In the genomic region with DNA sequence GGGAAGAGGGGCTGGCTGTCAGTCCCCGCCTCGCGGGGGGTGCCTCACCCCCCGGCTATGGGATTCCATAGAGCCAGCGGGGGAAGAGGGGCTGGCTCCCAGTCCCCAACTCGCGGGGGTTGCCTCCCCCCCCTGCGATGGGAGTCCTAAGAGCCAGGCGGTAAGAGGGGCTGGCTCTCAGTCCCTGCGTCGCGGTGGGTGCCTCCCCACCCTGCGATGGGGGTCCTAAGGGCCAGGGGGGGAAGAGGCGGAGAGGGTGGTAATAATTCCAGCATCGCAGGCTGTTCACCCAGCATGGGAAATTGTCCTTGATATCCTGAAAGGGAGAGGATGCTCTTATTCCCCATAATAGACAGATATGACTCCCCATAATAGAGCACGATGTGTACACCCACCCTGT, we compare ENCODE assay signal across 26 cellular contexts. TPM values are rescaled to one million over a fixed set of nuclear protein-coding genes. Genes with fewer than 3 reads are reported as not detected.
A peak's percentile ranks its signal among the peaks of the same experiment; 100 is the strongest.
DNase-seq lines count a peak whose midpoint lies in the region; ATAC-seq, FAIRE-seq and TF ChIP-seq lines count a peak whose summit lies in the region.
"Had no signal": no experiment of that assay in that cellular context is flagged by ENCODE, and none has a peak within 500 bp of the region (broad histone marks: within the 10 kb centered on the region; RNA-seq: fewer than 3 reads in every experiment).

No MANE protein-coding gene starts in this region.

- H3K4me3 ChIP-seq in right lobe of liver (no peak overlapping the region), HepG2 (replicated peaks in 1 of 3; ENCODE audit: insufficient read depth in 1 of 3, low read depth in 2 of 3, low read length in 3 of 3) (no peak overlapping the region), lower lobe of right lung (no peak overlapping the region), neuronal stem cell (ENCODE audit: low read length in 2 of 2) (no peak overlapping the region)
- H3K4me3 ChIP-seq: BLaER1 treated with 17β-estradiol and CSF1 and Interleukin-3, amounts not matched to agents 10 nM and 100 nM had no signal

- in situ Hi-C loops in HepG2 (cut with HindIII; ENCODE audit: extremely low pct_ligation_motif_present, low pct_unique_long_range_greater_than_20kb), result no loop called here

- TF ChIP-seq EP300 in HepG2 (IDR thresholded peaks at IDR 0.05; ENCODE audit: low read depth in 2 of 2, low read length in 2 of 2), result no peak
- TF ChIP-seq EP300 in HepG2 (CRISPR knock-in tag; IDR thresholded peaks at IDR 0.05; ENCODE audit: borderline replicate concordance), result no peak

- TF ChIP-seq CTCF in right lobe of liver (IDR thresholded peaks at IDR 0.05) (no peak), HepG2 (CRISPR knock-in tag; IDR thresholded peaks at IDR 0.05) (no peak), chondrocyte (IDR thresholded peaks at IDR 0.05) (no peak), lower lobe of right lung (IDR thresholded peaks at IDR 0.05) (no peak)

- no peaks in the 10 kb centered on the region for H3K79me1 ChIP-seq in neuronal stem cell (ENCODE audit: low read depth, low read length)

- DNase-seq in right lobe of liver (peak; percentile 4 to 21 (median 19)), HepG2 (ENCODE audit: low spot score) (no peak), chondrocyte (ENCODE audit: low spot score) (peak; percentile 21), lower lobe of right lung (peak; percentile 13), posterior vena cava (ENCODE audit: low spot score) (peak; percentile 55), NOMO-1 treated with dmso at 0.1 percent for 144 hours (lab: John Stamatoyannopoulos, UW; ENCODE audit: unreplicated experiment) (no peak), neuronal stem cell (ENCODE audit: low spot score) (no peak)
- no peak for DNase-seq in stimulated activated CD4-positive, alpha-beta T cell treated with anti-CD3 and anti-CD28 coated beads, Interleukin-2, amount 100 ng/mL, for 48 hours
- DNase-seq: BE2C; CD4-positive, alpha-beta T cell; CD8-positive, alpha-beta memory T cell; DMS 273 treated with DMSO at 0.1 percent for 48 hours; DMS79; EL; GDM1; GOT3; HCEC 1CT had no signal

- CTCF ChIA-PET in HepG2 (lab: Yijun Ruan, JAX; ENCODE audit: low intra/inter-chr PET ratio, low total read pairs), result no interaction called here

- no peak overlapping the region for H3K23ac ChIP-seq in neuronal stem cell (ENCODE audit: low read depth, low read length, poor library complexity)

- WGBS in right lobe of liver (ENCODE audit: insufficient coverage, low coverage, low lambda C conversion rate, missing lambda C conversion rate), result 90% methylated on average over 2 of the region's 16 CpGs
- 97% methylated on average over 4 of the region's 16 CpGs for WGBS in HepG2 (ENCODE audit: low lambda C conversion rate)
- no CpG with 5 or more reads among the region's 16 CpGs for WGBS in neuronal stem cell (ENCODE audit: extremely low coverage in 2 of 2, insufficient read length in 2 of 2, insufficient replicate concordance in 1 of 2), 2 donors

- H2AK5ac ChIP-seq in neuronal stem cell (ENCODE audit: low read depth, low read length), result no peak overlapping the region

- H3K4me3 Mint-ChIP-seq in chondrocyte (ENCODE audit: unreplicated experiment), result no peak overlapping the region
- H3K4me3 Mint-ChIP-seq: CD14-positive monocyte; CD4-positive, alpha-beta T cell; CD8-positive, alpha-beta memory T cell had no signal

- H3K9ac ChIP-seq in HepG2 (ENCODE audit: insufficient read depth, low read depth, low read length) (no peak overlapping the region), neuronal stem cell (ENCODE audit: low read depth, low read length, poor library complexity) (no peak overlapping the region)
- H3K9ac ChIP-seq: BLaER1 treated with 17β-estradiol and CSF1 and Interleukin-3, amounts not matched to agents 10 nM and 100 nM had no signal

- H3K27ac ChIP-seq in right lobe of liver (no peak overlapping the region), HepG2 (ENCODE audit: extremely low read length, insufficient read depth, low read length) (no peak overlapping the region), lower lobe of right lung (no peak overlapping the region), neuronal stem cell (replicated peaks; ENCODE audit: low read length) (no peak overlapping the region)
- H3K27ac ChIP-seq: 22Rv1; BLaER1 treated with 17β-estradiol and CSF1 and Interleukin-3, amounts not matched to agents 10 nM and 100 nM had no signal

- H3K4me2 ChIP-seq in HepG2 (ENCODE audit: low read depth, low read length) (no peak overlapping the region), neuronal stem cell (ENCODE audit: insufficient read depth, low read length, poor library complexity, severe bottlenecking) (no peak overlapping the region)
- H3K4me2 ChIP-seq: BLaER1 treated with 17β-estradiol and CSF1 and Interleukin-3, amounts not matched to agents 10 nM and 100 nM had no signal

- no peaks in the 10 kb centered on the region for H3K27me3 ChIP-seq in right lobe of liver
- H3K27me3 ChIP-seq in HepG2 (ENCODE audit: control insufficient read depth in 1 of 2, insufficient read depth in 2 of 2, low read length in 2 of 2), result peaks cover 0 to 6% of the 10 kb centered on the region in 2 experiments; a peak in 1 of 5 replicates
- no peaks in the 10 kb centered on the region for H3K27me3 ChIP-seq in lower lobe of right lung (ENCODE audit: low read depth)
- peaks cover 0 to 3% (median 0%) of the 10 kb centered on the region in 3 experiments for H3K27me3 ChIP-seq in neuronal stem cell (ENCODE audit: control insufficient read depth in 3 of 3, insufficient read depth in 3 of 3, low read depth in 1 of 3, low read length in 3 of 3)
- H3K27me3 ChIP-seq: BE2C had no signal

- H2AFZ ChIP-seq in HepG2 (ENCODE audit: low read length), result no peak overlapping the region
- H2AFZ ChIP-seq in neuronal stem cell (ENCODE audit: low read length), result no peak overlapping the region

- H3K36me3 Mint-ChIP-seq in chondrocyte (ENCODE audit: low read depth), result no peaks in the 10 kb centered on the region
- H3K36me3 Mint-ChIP-seq: CD14-positive monocyte; CD8-positive, alpha-beta memory T cell had no signal

- H4K91ac ChIP-seq in neuronal stem cell (ENCODE audit: low read depth, low read length, poor library complexity), result no peak overlapping the region

- TF ChIP-seq POLR2A in right lobe of liver (IDR thresholded peaks at IDR 0.05), result no peak
- TF ChIP-seq POLR2A in HepG2 (IDR thresholded peaks at IDR 0.05; ENCODE audit: insufficient read depth in 1 of 2, low read depth in 2 of 2, low read length in 2 of 2), result no peak

- intact Hi-C loops in right lobe of liver (cut with DNase I) (no loop called here), HepG2 (cut with micrococcal nuclease; ENCODE audit: unreplicated experiment) (no loop called here), lower lobe of right lung (cut with DNase I) (no loop called here), posterior vena cava (cut with DNase I) (no loop called here)

- H3K79me2 ChIP-seq in HepG2 (ENCODE audit: insufficient read depth, low read length), result no peaks in the 10 kb centered on the region

- no peaks in the 10 kb centered on the region for H3K4me1 Mint-ChIP-seq in chondrocyte (ENCODE audit: low read depth)

- ATAC-seq in right lobe of liver, result no peak
- no peak for ATAC-seq in HepG2
- no peak for ATAC-seq in lower lobe of right lung

- POLR2A ChIA-PET in HepG2 (lab: Yijun Ruan, JAX), result no interaction called here

- BruUV-seq in HepG2 (replicated peaks; lab: Mats Ljungman, UMichigan), result no TSS peak

- H2BK12ac ChIP-seq in neuronal stem cell (ENCODE audit: low read length), result no peak overlapping the region

- H2BK15ac ChIP-seq in neuronal stem cell (ENCODE audit: low read length), result no peak overlapping the region

- H3K4me1 ChIP-seq in right lobe of liver, result no peaks in the 10 kb centered on the region
- peaks cover 49% of the 10 kb centered on the region for H3K4me1 ChIP-seq in HepG2 (ENCODE audit: insufficient read depth, low read length)
- no peaks in the 10 kb centered on the region for H3K4me1 ChIP-seq in lower lobe of right lung
- peaks cover 2 to 4% of the 10 kb centered on the region in 2 donors for H3K4me1 ChIP-seq in neuronal stem cell (ENCODE audit: control insufficient read depth in 2 of 2, insufficient read depth in 1 of 2, low read depth in 1 of 2, low read length in 2 of 2)
- H3K4me1 ChIP-seq: BE2C had no signal

- H4K20me1 ChIP-seq in HepG2 (ENCODE audit: insufficient read depth, low read length), result no peaks in the 10 kb centered on the region

- no peak overlapping the region for H2BK120ac ChIP-seq in neuronal stem cell (ENCODE audit: low read depth, low read length)

- H3K27me3 Mint-ChIP-seq in chondrocyte (ENCODE audit: low read depth), result peaks cover 13% of the 10 kb centered on the region
- H3K27me3 Mint-ChIP-seq: CD4-positive, alpha-beta T cell had no signal

- H3K4ac ChIP-seq in neuronal stem cell (ENCODE audit: low read length), result no peak overlapping the region

- no peak for TF ChIP-seq RAD21 in HepG2 (CRISPR knock-in tag; IDR thresholded peaks at IDR 0.05)

- H3K36me3 ChIP-seq in right lobe of liver, result no peaks in the 10 kb centered on the region
- H3K36me3 ChIP-seq in HepG2 (replicated peaks in 1 of 2; ENCODE audit: control insufficient read depth in 1 of 2, insufficient read depth in 2 of 2, low read length in 2 of 2), result no peaks in the 10 kb centered on the region
- H3K36me3 ChIP-seq in lower lobe of right lung, result no peaks in the 10 kb centered on the region
- no peaks in the 10 kb centered on the region for H3K36me3 ChIP-seq in neuronal stem cell (replicated peaks in 1 of 2; ENCODE audit: control insufficient read depth in 2 of 2, insufficient read depth in 2 of 2, low read length in 2 of 2)
- H3K36me3 ChIP-seq: BE2C; BLaER1 treated with 17β-estradiol and CSF1 and Interleukin-3, amounts not matched to agents 10 nM and 100 nM had no signal

- H3K27ac Mint-ChIP-seq in chondrocyte (ENCODE audit: unreplicated experiment), result no peak overlapping the region
- H3K27ac Mint-ChIP-seq: CD14-positive monocyte; CD4-positive, alpha-beta T cell had no signal

- no peak overlapping the region for H4K8ac ChIP-seq in neuronal stem cell (ENCODE audit: low read depth, low read length)

- FAIRE-seq in HepG2 (lab: Jason Lieb, UNC), result no peak
- FAIRE-seq: A204.1, D721Med, GM12891, GM18507, H54 had no signal

- H2BK5ac ChIP-seq in neuronal stem cell (ENCODE audit: low read length), result no peak overlapping the region

- no peak overlapping the region for H3K18ac ChIP-seq in neuronal stem cell (ENCODE audit: low read length)

- H3K9me3 ChIP-seq in right lobe of liver, result no peaks in the 10 kb centered on the region
- no peaks in the 10 kb centered on the region for H3K9me3 ChIP-seq in HepG2 (ENCODE audit: low read length)
- no peaks in the 10 kb centered on the region for H3K9me3 ChIP-seq in lower lobe of right lung
- no peaks in the 10 kb centered on the region for H3K9me3 ChIP-seq in neuronal stem cell (replicated peaks in 1 of 2; ENCODE audit: control insufficient read depth in 2 of 2, insufficient read depth in 1 of 2, low read depth in 1 of 2, low read length in 2 of 2)
- H3K9me3 ChIP-seq: BE2C; BLaER1 treated with 17β-estradiol and CSF1 and Interleukin-3, amounts not matched to agents 10 nM and 100 nM had no signal

- no peak overlapping the region for H3K14ac ChIP-seq in neuronal stem cell (ENCODE audit: low read length)

- H3K9me3 Mint-ChIP-seq in chondrocyte (ENCODE audit: low read depth), result no peaks in the 10 kb centered on the region
- H3K9me3 Mint-ChIP-seq: CD14-positive monocyte; CD4-positive, alpha-beta T cell; CD8-positive, alpha-beta memory T cell had no signal

RNA-seq across cellular contexts. Expression of a gene that starts 9.6 kb away (rescaled TPM):
- total RNA-seq in right lobe of liver, result 10 to 100 TPM in 4 of 6 experiments, 1 to 10 TPM in 2; 2.7 to 81.8 (median 18.1) TPM
- total RNA-seq in HepG2 (2016; rRNA removed; fragmentation: Illumina TruSeq; extraction: Trizol), result 0.34 and 0.38 TPM in 2 replicates
- total RNA-seq in HepG2 (2016; cell fraction: cytosol; rRNA removed; fragmentation: Illumina TruSeq; extraction: Trizol; ENCODE audit: low read depth), result 0.40 TPM in 1 of 2 replicates, not detected in the other
- total RNA-seq in HepG2 (2016; cell fraction: insoluble cytoplasmic fraction; rRNA removed; fragmentation: Illumina TruSeq; extraction: Trizol), result 0.24 TPM in 1 of 2 replicates, not detected in the other
- total RNA-seq in HepG2 (2016; cell fraction: membrane; rRNA removed; fragmentation: Illumina TruSeq; extraction: Trizol), result 0.34 and 0.38 TPM in 2 replicates
- not detected in 2 replicates for total RNA-seq in HepG2 (2016; cell fraction: nucleus; rRNA removed; fragmentation: Illumina TruSeq; extraction: Trizol)
- polyA plus RNA-seq in HepG2 (2011; rRNA removed), result 1.4 and 2.3 TPM in 2 replicates
- polyA plus RNA-seq in HepG2 (2011; cell fraction: cytosol; rRNA removed), result 0.93 and 2.4 TPM in 2 replicates
- polyA plus RNA-seq in HepG2 (2011; cell fraction: nucleus; rRNA removed), result 4.4 and 6.2 TPM in 2 replicates
- 1.5 and 1.7 TPM in 2 replicates for polyA plus RNA-seq in HepG2 (2012)
- polyA plus RNA-seq in HepG2 (2016; cell fraction: cytosol; fragmentation: Illumina TruSeq; extraction: Trizol; ENCODE audit: low read depth), result 0.69 and 0.92 TPM in 2 replicates
- 0.71 and 0.76 TPM in 2 replicates for polyA plus RNA-seq in HepG2 (2016; cell fraction: insoluble cytoplasmic fraction; fragmentation: Illumina TruSeq; extraction: Trizol; ENCODE audit: low read depth)
- 0.49 and 0.63 TPM in 2 replicates for polyA plus RNA-seq in HepG2 (2016; cell fraction: membrane; fragmentation: Illumina TruSeq; extraction: Trizol; ENCODE audit: low read depth)
- polyA plus RNA-seq in HepG2 (2016; cell fraction: nucleus; fragmentation: Illumina TruSeq; extraction: Trizol; ENCODE audit: insufficient read depth, low read depth), result 1.7 and 3.0 TPM in 2 replicates
- 0.44 and 0.52 TPM in 2 replicates for polyA minus RNA-seq in HepG2 (2011; rRNA and poly(A)+ RNA removed; ENCODE audit: low replicate concordance)
- polyA minus RNA-seq in HepG2 (2011; cell fraction: cytosol; rRNA and poly(A)+ RNA removed), result 0.99 TPM in 1 of 2 replicates, not detected in the other
- not detected in 2 replicates for polyA minus RNA-seq in HepG2 (2011; cell fraction: nucleus; rRNA and poly(A)+ RNA removed)
- total RNA-seq in chondrocyte, result not detected in 3 replicates
- total RNA-seq in lower lobe of right lung, result 83.4 TPM
- total RNA-seq in posterior vena cava, result under 1 TPM; 0.67 to 0.69 TPM
- 0.08 TPM for polyA plus RNA-seq in neuronal stem cell (2013, experiment 1 of 2)
- 0.10 TPM for polyA plus RNA-seq in neuronal stem cell (2013, experiment 2 of 2)
- total RNA-seq: CD4-positive, alpha-beta T cell; CD8-positive, alpha-beta memory T cell had no signal
- polyA plus RNA-seq: AG04450; CD8-positive, alpha-beta memory T cell had no signal

RNA-seq across cellular contexts. Expression of a gene that starts 12.1 kb away (rescaled TPM):
- 10 to 100 TPM; 27.2 to 67.2 (median 30.5) TPM for total RNA-seq in right lobe of liver
- 68.5 and 79.8 TPM in 2 replicates for total RNA-seq in HepG2 (2016; rRNA removed; fragmentation: Illumina TruSeq; extraction: Trizol)
- total RNA-seq in HepG2 (2016; cell fraction: cytosol; rRNA removed; fragmentation: Illumina TruSeq; extraction: Trizol; ENCODE audit: low read depth), result 176 and 179 TPM in 2 replicates
- 65.6 and 85.2 TPM in 2 replicates for total RNA-seq in HepG2 (2016; cell fraction: insoluble cytoplasmic fraction; rRNA removed; fragmentation: Illumina TruSeq; extraction: Trizol)
- 80.3 and 84.6 TPM in 2 replicates for total RNA-seq in HepG2 (2016; cell fraction: membrane; rRNA removed; fragmentation: Illumina TruSeq; extraction: Trizol)
- 40.6 and 44.2 TPM in 2 replicates for total RNA-seq in HepG2 (2016; cell fraction: nucleus; rRNA removed; fragmentation: Illumina TruSeq; extraction: Trizol)
- 63.7 and 67.2 TPM in 2 replicates for polyA plus RNA-seq in HepG2 (2011; rRNA removed)
- polyA plus RNA-seq in HepG2 (2011; cell fraction: cytosol; rRNA removed), result 53.6 and 85.6 TPM in 2 replicates
- 128 and 148 TPM in 2 replicates for polyA plus RNA-seq in HepG2 (2011; cell fraction: nucleus; rRNA removed)
- 39.6 and 40.6 TPM in 2 replicates for polyA plus RNA-seq in HepG2 (2012)
- polyA plus RNA-seq in HepG2 (2016; cell fraction: cytosol; fragmentation: Illumina TruSeq; extraction: Trizol; ENCODE audit: low read depth), result 61.1 and 71.8 TPM in 2 replicates
- polyA plus RNA-seq in HepG2 (2016; cell fraction: insoluble cytoplasmic fraction; fragmentation: Illumina TruSeq; extraction: Trizol; ENCODE audit: low read depth), result 67.8 and 88.5 TPM in 2 replicates
- polyA plus RNA-seq in HepG2 (2016; cell fraction: membrane; fragmentation: Illumina TruSeq; extraction: Trizol; ENCODE audit: low read depth), result 68.9 and 78.2 TPM in 2 replicates
- polyA plus RNA-seq in HepG2 (2016; cell fraction: nucleus; fragmentation: Illumina TruSeq; extraction: Trizol; ENCODE audit: insufficient read depth, low read depth), result 101 and 105 TPM in 2 replicates
- polyA minus RNA-seq in HepG2 (2011; rRNA and poly(A)+ RNA removed; ENCODE audit: low replicate concordance), result 109 and 143 TPM in 2 replicates
- polyA minus RNA-seq in HepG2 (2011; cell fraction: cytosol; rRNA and poly(A)+ RNA removed), result 29.5 and 39.2 TPM in 2 replicates
- polyA minus RNA-seq in HepG2 (2011; cell fraction: nucleus; rRNA and poly(A)+ RNA removed), result 39.4 and 44.6 TPM in 2 replicates
- total RNA-seq in chondrocyte, result 43.5 to 53.6 TPM (median 49.3 TPM) in 3 replicates
- total RNA-seq in lower lobe of right lung, result 30.6 TPM
- 10 to 100 TPM; 38.6 to 38.9 TPM for total RNA-seq in posterior vena cava
- 19.0 TPM for polyA plus RNA-seq in neuronal stem cell (2013, experiment 1 of 2)
- 21.6 TPM for polyA plus RNA-seq in neuronal stem cell (2013, experiment 2 of 2)

RNA-seq across cellular contexts. Expression of a gene that starts 20.4 kb away (rescaled TPM):
- total RNA-seq in right lobe of liver (100 to 1,000 TPM in 2 of 6 experiments, 10 to 100 TPM in 4; 13.5 to 192 (median 17.7) TPM), HepG2 (2016; rRNA removed; fragmentation: Illumina TruSeq; extraction: Trizol) (22.2 and 33.1 TPM in 2 replicates), chondrocyte (78.8 to 85.3 TPM (median 80.2 TPM) in 3 replicates), lower lobe of right lung (47.9 TPM), posterior vena cava (10 to 100 TPM; 41.9 to 49.1 TPM)
- 146 and 177 TPM in 2 replicates for total RNA-seq in HepG2 (2016; cell fraction: cytosol; rRNA removed; fragmentation: Illumina TruSeq; extraction: Trizol; ENCODE audit: low read depth)
- total RNA-seq in HepG2 (2016; cell fraction: insoluble cytoplasmic fraction; rRNA removed; fragmentation: Illumina TruSeq; extraction: Trizol), result 17.4 and 30.2 TPM in 2 replicates
- 86.9 and 114 TPM in 2 replicates for total RNA-seq in HepG2 (2016; cell fraction: membrane; rRNA removed; fragmentation: Illumina TruSeq; extraction: Trizol)
- 11.7 and 11.9 TPM in 2 replicates for total RNA-seq in HepG2 (2016; cell fraction: nucleus; rRNA removed; fragmentation: Illumina TruSeq; extraction: Trizol)
- 27.6 and 29.5 TPM in 2 replicates for polyA plus RNA-seq in HepG2 (2011; rRNA removed)
- 25.8 and 50.8 TPM in 2 replicates for polyA plus RNA-seq in HepG2 (2011; cell fraction: cytosol; rRNA removed)
- polyA plus RNA-seq in HepG2 (2011; cell fraction: nucleus; rRNA removed), result 19.2 and 22.8 TPM in 2 replicates
- polyA plus RNA-seq in HepG2 (2012), result 13.4 and 25.7 TPM in 2 replicates
- 235 and 253 TPM in 2 replicates for polyA plus RNA-seq in HepG2 (2016; cell fraction: cytosol; fragmentation: Illumina TruSeq; extraction: Trizol; ENCODE audit: low read depth)
- 19.0 and 25.9 TPM in 2 replicates for polyA plus RNA-seq in HepG2 (2016; cell fraction: insoluble cytoplasmic fraction; fragmentation: Illumina TruSeq; extraction: Trizol; ENCODE audit: low read depth)
- 124 and 129 TPM in 2 replicates for polyA plus RNA-seq in HepG2 (2016; cell fraction: membrane; fragmentation: Illumina TruSeq; extraction: Trizol; ENCODE audit: low read depth)
- polyA plus RNA-seq in HepG2 (2016; cell fraction: nucleus; fragmentation: Illumina TruSeq; extraction: Trizol; ENCODE audit: insufficient read depth, low read depth), result 21.4 TPM in 2 replicates
- polyA minus RNA-seq in HepG2 (2011; rRNA and poly(A)+ RNA removed; ENCODE audit: low replicate concordance), result 17.1 and 32.9 TPM in 2 replicates
- 13.6 and 21.6 TPM in 2 replicates for polyA minus RNA-seq in HepG2 (2011; cell fraction: cytosol; rRNA and poly(A)+ RNA removed)
- polyA minus RNA-seq in HepG2 (2011; cell fraction: nucleus; rRNA and poly(A)+ RNA removed), result 4.8 and 7.1 TPM in 2 replicates
- polyA plus RNA-seq in neuronal stem cell (2013, experiment 1 of 2), result 95.6 TPM
- polyA plus RNA-seq in neuronal stem cell (2013, experiment 2 of 2), result 101 TPM

RNA-seq across cellular contexts. Expression of a gene that starts 51.8 kb away (rescaled TPM):
- total RNA-seq in right lobe of liver (10 to 100 TPM; 15.9 to 33.5 (median 24.0) TPM), HepG2 (2016; rRNA removed; fragmentation: Illumina TruSeq; extraction: Trizol) (25.8 and 30.6 TPM in 2 replicates), chondrocyte (130 to 147 TPM (median 140 TPM) in 3 replicates), lower lobe of right lung (98.5 TPM), posterior vena cava (10 to 100 TPM; 88.3 to 99.4 TPM)
- total RNA-seq in HepG2 (2016; cell fraction: cytosol; rRNA removed; fragmentation: Illumina TruSeq; extraction: Trizol; ENCODE audit: low read depth), result 36.1 and 38.7 TPM in 2 replicates
- total RNA-seq in HepG2 (2016; cell fraction: insoluble cytoplasmic fraction; rRNA removed; fragmentation: Illumina TruSeq; extraction: Trizol), result 18.6 and 29.5 TPM in 2 replicates
- total RNA-seq in HepG2 (2016; cell fraction: membrane; rRNA removed; fragmentation: Illumina TruSeq; extraction: Trizol), result 57.5 and 63.8 TPM in 2 replicates
- 29.5 and 33.7 TPM in 2 replicates for total RNA-seq in HepG2 (2016; cell fraction: nucleus; rRNA removed; fragmentation: Illumina TruSeq; extraction: Trizol)
- 50.3 and 54.7 TPM in 2 replicates for polyA plus RNA-seq in HepG2 (2011; rRNA removed)
- 20.5 and 28.3 TPM in 2 replicates for polyA plus RNA-seq in HepG2 (2011; cell fraction: cytosol; rRNA removed)
- 114 and 121 TPM in 2 replicates for polyA plus RNA-seq in HepG2 (2011; cell fraction: nucleus; rRNA removed)
- 52.9 and 73.1 TPM in 2 replicates for polyA plus RNA-seq in HepG2 (2012)
- polyA plus RNA-seq in HepG2 (2016; cell fraction: cytosol; fragmentation: Illumina TruSeq; extraction: Trizol; ENCODE audit: low read depth), result 70.7 and 77.7 TPM in 2 replicates
- polyA plus RNA-seq in HepG2 (2016; cell fraction: insoluble cytoplasmic fraction; fragmentation: Illumina TruSeq; extraction: Trizol; ENCODE audit: low read depth), result 39.9 and 54.4 TPM in 2 replicates
- polyA plus RNA-seq in HepG2 (2016; cell fraction: membrane; fragmentation: Illumina TruSeq; extraction: Trizol; ENCODE audit: low read depth), result 97.4 and 105 TPM in 2 replicates
- polyA plus RNA-seq in HepG2 (2016; cell fraction: nucleus; fragmentation: Illumina TruSeq; extraction: Trizol; ENCODE audit: insufficient read depth, low read depth), result 115 and 119 TPM in 2 replicates
- polyA minus RNA-seq in HepG2 (2011; rRNA and poly(A)+ RNA removed; ENCODE audit: low replicate concordance), result 51.1 and 193 TPM in 2 replicates
- 20.0 and 26.1 TPM in 2 replicates for polyA minus RNA-seq in HepG2 (2011; cell fraction: cytosol; rRNA and poly(A)+ RNA removed)
- polyA minus RNA-seq in HepG2 (2011; cell fraction: nucleus; rRNA and poly(A)+ RNA removed), result 18.0 and 23.8 TPM in 2 replicates
- polyA plus RNA-seq in neuronal stem cell (2013, experiment 1 of 2), result 120 TPM
- 119 TPM for polyA plus RNA-seq in neuronal stem cell (2013, experiment 2 of 2)

Comparison
In these comparisons a context has a peak if more than half of its experiments do, and no peak if none do; other contexts are left out.
1. DNase-seq: peak in right lobe of liver (3 of 3), chondrocyte (single experiment), lower lobe of right lung (single experiment) and posterior vena cava (single experiment); none in HepG2 (single experiment), stimulated activated CD4-positive, alpha-beta T cell treated with anti-CD3 and anti-CD28 coated beads, Interleukin-2, amount 100 ng/mL, for 48 hours (0 of 2), NOMO-1 treated with dmso at 0.1 percent for 144 hours (single experiment) and neuronal stem cell (single experiment).